In the genomic region with DNA sequence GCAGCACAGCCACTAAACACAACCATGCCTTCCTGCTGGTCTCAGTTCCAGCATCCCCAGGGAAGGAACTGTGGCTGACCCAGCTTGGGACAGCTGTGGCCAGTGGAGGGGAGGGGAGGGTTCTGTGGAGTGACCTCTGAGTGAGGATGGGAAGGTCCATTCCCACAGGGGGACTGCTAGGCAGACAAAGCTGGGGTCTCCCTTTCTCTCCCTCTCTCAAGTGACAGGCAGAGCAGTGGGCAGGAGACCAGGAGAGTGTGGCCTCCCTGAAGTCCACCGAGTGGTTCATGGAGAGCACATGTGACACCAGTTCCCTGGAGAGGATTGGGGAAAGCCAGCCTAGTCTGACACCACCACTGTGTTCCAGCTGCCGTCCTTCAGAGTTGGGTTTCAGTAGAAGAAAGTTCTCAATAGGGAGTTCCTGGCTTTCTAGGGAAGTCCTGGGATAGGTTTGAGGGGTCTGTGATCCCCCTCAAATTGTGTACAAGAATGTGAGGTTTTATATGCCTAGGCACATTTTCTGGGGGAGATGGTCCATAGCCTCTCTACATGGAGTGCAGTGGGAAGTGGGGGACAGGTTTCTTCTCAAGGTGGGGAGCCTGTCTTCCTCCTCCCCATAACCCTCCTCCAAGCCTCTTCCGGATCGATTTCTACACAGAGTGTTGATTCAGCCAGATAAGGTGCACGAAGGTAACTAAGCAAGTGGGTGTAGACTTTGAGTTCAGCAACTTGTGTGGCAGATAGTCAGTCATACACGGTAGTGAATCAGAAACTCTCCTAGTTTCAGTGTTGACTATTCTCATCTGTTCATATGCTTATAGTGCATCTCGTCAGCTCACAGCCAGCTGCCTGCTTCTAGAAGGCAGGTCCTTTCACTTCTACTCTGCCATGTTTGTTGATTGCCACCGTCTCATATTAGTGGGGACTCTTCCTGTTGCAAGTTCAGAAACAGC, we compare ENCODE assay signal across 1 cellular context.
TF ChIP-seq lines count a peak whose summit lies in the region.

No MANE protein-coding gene starts in this region.

TF ChIP-seq in SK-N-SH, 30 proteins besides CTCF, POLR2A, EP300 and RAD21 (continued from another document):
- no peak for TF ChIP-seq TCF12 (IDR thresholded peaks at IDR 0.05)
- no peak for TF ChIP-seq EZH2phosphoT487 (IDR thresholded peaks at IDR 0.05; ENCODE audit: borderline replicate concordance, low read depth)
- TF ChIP-seq, protein P1, sequence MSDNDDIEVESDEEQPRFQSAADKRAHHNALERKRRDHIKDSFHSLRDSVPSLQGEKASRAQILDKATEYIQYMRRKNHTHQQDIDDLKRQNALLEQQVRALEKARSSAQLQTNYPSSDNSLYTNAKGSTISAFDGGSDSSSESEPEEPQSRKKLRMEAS (IDR thresholded peaks at IDR 0.05; ENCODE audit: low read depth): no peak
- no peak for TF ChIP-seq NRF1 (IDR thresholded peaks at IDR 0.05; ENCODE audit: low read depth, low read length)
- no peak for TF ChIP-seq ELF1 (IDR thresholded peaks at IDR 0.05)
- no peak for TF ChIP-seq SMC3 (IDR thresholded peaks at IDR 0.05; ENCODE audit: low read depth, low read length)
- TF ChIP-seq, protein P2, sequence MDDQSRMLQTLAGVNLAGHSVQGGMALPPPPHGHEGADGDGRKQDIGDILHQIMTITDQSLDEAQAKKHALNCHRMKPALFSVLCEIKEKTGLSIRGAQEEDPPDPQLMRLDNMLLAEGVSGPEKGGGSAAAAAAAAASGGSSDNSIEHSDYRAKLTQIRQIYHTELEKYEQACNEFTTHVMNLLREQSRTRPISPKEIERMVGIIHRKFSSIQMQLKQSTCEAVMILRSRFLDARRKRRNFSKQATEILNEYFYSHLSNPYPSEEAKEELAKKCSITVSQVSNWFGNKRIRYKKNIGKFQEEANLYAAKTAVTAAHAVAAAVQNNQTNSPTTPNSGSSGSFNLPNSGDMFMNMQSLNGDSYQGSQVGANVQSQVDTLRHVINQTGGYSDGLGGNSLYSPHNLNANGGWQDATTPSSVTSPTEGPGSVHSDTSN (IDR thresholded peaks at IDR 0.05): no peak
- TF ChIP-seq, protein P3, sequence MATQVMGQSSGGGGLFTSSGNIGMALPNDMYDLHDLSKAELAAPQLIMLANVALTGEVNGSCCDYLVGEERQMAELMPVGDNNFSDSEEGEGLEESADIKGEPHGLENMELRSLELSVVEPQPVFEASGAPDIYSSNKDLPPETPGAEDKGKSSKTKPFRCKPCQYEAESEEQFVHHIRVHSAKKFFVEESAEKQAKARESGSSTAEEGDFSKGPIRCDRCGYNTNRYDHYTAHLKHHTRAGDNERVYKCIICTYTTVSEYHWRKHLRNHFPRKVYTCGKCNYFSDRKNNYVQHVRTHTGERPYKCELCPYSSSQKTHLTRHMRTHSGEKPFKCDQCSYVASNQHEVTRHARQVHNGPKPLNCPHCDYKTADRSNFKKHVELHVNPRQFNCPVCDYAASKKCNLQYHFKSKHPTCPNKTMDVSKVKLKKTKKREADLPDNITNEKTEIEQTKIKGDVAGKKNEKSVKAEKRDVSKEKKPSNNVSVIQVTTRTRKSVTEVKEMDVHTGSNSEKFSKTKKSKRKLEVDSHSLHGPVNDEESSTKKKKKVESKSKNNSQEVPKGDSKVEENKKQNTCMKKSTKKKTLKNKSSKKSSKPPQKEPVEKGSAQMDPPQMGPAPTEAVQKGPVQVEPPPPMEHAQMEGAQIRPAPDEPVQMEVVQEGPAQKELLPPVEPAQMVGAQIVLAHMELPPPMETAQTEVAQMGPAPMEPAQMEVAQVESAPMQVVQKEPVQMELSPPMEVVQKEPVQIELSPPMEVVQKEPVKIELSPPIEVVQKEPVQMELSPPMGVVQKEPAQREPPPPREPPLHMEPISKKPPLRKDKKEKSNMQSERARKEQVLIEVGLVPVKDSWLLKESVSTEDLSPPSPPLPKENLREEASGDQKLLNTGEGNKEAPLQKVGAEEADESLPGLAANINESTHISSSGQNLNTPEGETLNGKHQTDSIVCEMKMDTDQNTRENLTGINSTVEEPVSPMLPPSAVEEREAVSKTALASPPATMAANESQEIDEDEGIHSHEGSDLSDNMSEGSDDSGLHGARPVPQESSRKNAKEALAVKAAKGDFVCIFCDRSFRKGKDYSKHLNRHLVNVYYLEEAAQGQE (IDR thresholded peaks at IDR 0.05; ENCODE audit: low read depth, low read length): no peak
- TF ChIP-seq RFX5 (IDR thresholded peaks at IDR 0.05; ENCODE audit: low read length): no peak
- no peak for TF ChIP-seq FOXM1 (IDR thresholded peaks at IDR 0.05; ENCODE audit: low read depth)
- TF ChIP-seq, protein P4, sequence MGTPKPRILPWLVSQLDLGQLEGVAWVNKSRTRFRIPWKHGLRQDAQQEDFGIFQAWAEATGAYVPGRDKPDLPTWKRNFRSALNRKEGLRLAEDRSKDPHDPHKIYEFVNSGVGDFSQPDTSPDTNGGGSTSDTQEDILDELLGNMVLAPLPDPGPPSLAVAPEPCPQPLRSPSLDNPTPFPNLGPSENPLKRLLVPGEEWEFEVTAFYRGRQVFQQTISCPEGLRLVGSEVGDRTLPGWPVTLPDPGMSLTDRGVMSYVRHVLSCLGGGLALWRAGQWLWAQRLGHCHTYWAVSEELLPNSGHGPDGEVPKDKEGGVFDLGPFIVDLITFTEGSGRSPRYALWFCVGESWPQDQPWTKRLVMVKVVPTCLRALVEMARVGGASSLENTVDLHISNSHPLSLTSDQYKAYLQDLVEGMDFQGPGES (IDR thresholded peaks at IDR 0.05; ENCODE audit: low read depth, low read length): no peak
